Comparison of ENCODE assay signal across 8 cellular contexts in genomic region chr13:46831588-46832194, GRCh38. TPM values are rescaled to one million over a fixed set of nuclear protein-coding genes. Genes with fewer than 3 reads are reported as not detected.
A peak's percentile ranks its signal among the peaks of the same experiment; 100 is the strongest.
DNase-seq lines count a peak whose midpoint lies in the region; ATAC-seq lines count a peak whose summit lies in the region.

No MANE protein-coding gene starts in this region.

- H4K20me1 ChIP-seq in GM23248 (ENCODE audit: insufficient read depth) = no peaks in the 10 kb centered on the region

- no peaks in the 10 kb centered on the region for H3K79me2 ChIP-seq in GM23248 (ENCODE audit: insufficient read depth)

- no peak overlapping the region for H2AFZ ChIP-seq in GM23248

- no peak overlapping the region for H3K4me2 ChIP-seq in GM23248 (ENCODE audit: unreplicated experiment)

- no peak overlapping the region for H3K4me3 ChIP-seq in GM23248

- no peaks in the 10 kb centered on the region for H3K36me3 ChIP-seq in GM23248 (ENCODE audit: low read depth)

- in situ Hi-C loops in GM23248 (cut with MboI) = loop anchor here (10.0 kb wide), 1 partner anchor 943 kb away; no protein-coding TSS in a partner anchor

- 4% methylated on average over 5 of the region's 5 CpGs for WGBS in GM23248 (ENCODE audit: low coverage in 1 of 2, low lambda C conversion rate in 2 of 2, missing lambda C conversion rate in 2 of 2), 2 experiments

- DNase-seq in DMS114 treated with DMSO at 0.1 percent for 48 hours (lab: John Stamatoyannopoulos, UW; ENCODE audit: unreplicated experiment) (peak; percentile 1), GM23248 (peak; percentile 57), NCI-H748 (lab: John Stamatoyannopoulos, UW; ENCODE audit: unreplicated experiment) (peak; percentile 58), amniotic epithelial cell (ENCODE audit: low read depth) (peak; percentile 50), iPS-NIHi7 (ENCODE audit: extremely low spot score) (peak; percentile 39), NCI-H187 treated with DMSO at 0.1 percent for 48 hours (lab: John Stamatoyannopoulos, UW) (no peak)
- DNase-seq in stimulated activated CD4-positive, alpha-beta T cell treated with anti-CD3 and anti-CD28 coated beads, Interleukin-2, amount 100 ng/mL, for 24 hours = peak; percentile 37 to 40

- H3K27me3 ChIP-seq in GM23248 (replicated peaks; ENCODE audit: insufficient read depth) = no peaks in the 10 kb centered on the region

- H3F3A ChIP-seq in GM23248 (ENCODE audit: insufficient read depth) = no peaks in the 10 kb centered on the region

- ATAC-seq in GM21529 (IDR thresholded peaks at IDR 0.05; ENCODE audit: unreplicated experiment) = no peak

- H3K9me3 ChIP-seq in GM23248 (ENCODE audit: low read depth) = no peaks in the 10 kb centered on the region

- H3K27ac ChIP-seq in GM23248 = no peak overlapping the region

- H3K9me2 ChIP-seq in GM23248 (ENCODE audit: insufficient read depth) = no peaks in the 10 kb centered on the region

- H3K9ac ChIP-seq in GM23248 = no peak overlapping the region

- H3K4me1 ChIP-seq in GM23248 (ENCODE audit: insufficient read depth) = no peaks in the 10 kb centered on the region

RNA-seq across cellular contexts. Expression of gene ESD, which starts 34.7 kb away (rescaled TPM):
- 97.9 and 111 TPM in 2 replicates for total RNA-seq in GM23248 (2014; rRNA removed; shearing (Covaris generic))
- polyA plus RNA-seq in GM23248 (2016; fragmentation: Nextera tagmentation; extraction: Ambion mirVana) = 191 and 194 TPM in 2 replicates
